Comparison of ENCODE assay signal across 9 cellular contexts in genomic region chr13:39038569-39038898, GRCh38. TPM values are rescaled to one million over a fixed set of nuclear protein-coding genes. Genes with fewer than 3 reads are reported as not detected.
DNase-seq lines count a peak whose midpoint lies in the region; ATAC-seq and TF ChIP-seq lines count a peak whose summit lies in the region.
"Had no signal": no experiment of that assay in that cellular context is flagged by ENCODE, and none has a peak within 500 bp of the region (broad histone marks: within the 10 kb centered on the region; RNA-seq: fewer than 3 reads in every experiment).

No MANE protein-coding gene starts in this region.

- peak overlapping the region; percentile 95 for H3K4me3 ChIP-seq in epithelial cell of esophagus (ENCODE audit: low read length)
- peak overlapping the region; percentile 94 for H3K4me3 ChIP-seq in neural progenitor cell
- peak overlapping the region; percentile 90 to 98 (median 96) for H3K4me3 ChIP-seq in transverse colon

- H3K9me3 ChIP-seq in neural progenitor cell (ENCODE audit: low read depth) (no peaks in the 10 kb centered on the region), transverse colon (no peaks in the 10 kb centered on the region)

- peak overlapping the region; percentile 92 to 99 (median 99) for H3K27ac Mint-ChIP-seq in IgD-negative memory B cell
- H3K27ac Mint-ChIP-seq in neural progenitor cell = peak overlapping the region; percentile 100

- intact Hi-C loops in transverse colon (cut with DNase I; ENCODE audit: low total_unique reads) = no loop called here

- peak overlapping the region; percentile 95 to 99 (median 98) for H3K4me3 Mint-ChIP-seq in IgD-negative memory B cell
- peak overlapping the region; percentile 93 for H3K4me3 Mint-ChIP-seq in neural progenitor cell

- H3K9me3 Mint-ChIP-seq in IgD-negative memory B cell = no peaks in the 10 kb centered on the region
- no peaks in the 10 kb centered on the region for H3K9me3 Mint-ChIP-seq in neural progenitor cell

- TF ChIP-seq CTCF in epithelial cell of esophagus (IDR thresholded peaks at IDR 0.05; ENCODE audit: insufficient read depth, low read depth, low read length, missing control alignments) (no peak), neural progenitor cell (IDR thresholded peaks at IDR 0.05) (no peak), transverse colon (IDR thresholded peaks at IDR 0.05) (no peak)

- H3K36me3 ChIP-seq in neural progenitor cell (peaks cover 3% of the 10 kb centered on the region), transverse colon (no peaks in the 10 kb centered on the region)

- TF ChIP-seq EP300 in transverse colon (IDR thresholded peaks at IDR 0.05; ENCODE audit: low read depth) = no peak

- peak; percentile 33 for ATAC-seq in GM21526 (IDR thresholded peaks at IDR 0.05; ENCODE audit: low FRiP score, unreplicated experiment)

- no peak for TF ChIP-seq POLR2A in transverse colon (IDR thresholded peaks at IDR 0.05)

- peaks cover 5% of the 10 kb centered on the region for H3K36me3 Mint-ChIP-seq in IgD-negative memory B cell
- H3K36me3 Mint-ChIP-seq in neural progenitor cell = no peaks in the 10 kb centered on the region

- no peak overlapping the region for H3K9ac ChIP-seq in neural progenitor cell

- peaks cover 38% of the 10 kb centered on the region for H4K20me1 ChIP-seq in neural progenitor cell (ENCODE audit: low read depth)

- peak overlapping the region; percentile 97 for H3K4me2 ChIP-seq in neural progenitor cell

- in situ Hi-C loops in transverse colon (cut with MboI; ENCODE audit: low pct_ligation_motif_present in 1 of 4, low pct_unique_long_range_greater_than_20kb in 1 of 4, low sequenced_read_pairs in 3 of 4) = loop anchor here in 1 of 4 donors (25.0 kb wide), 1 partner anchor 574 kb away; the partner anchor contains the start of gene LHFPL6

- H2AFZ ChIP-seq in neural progenitor cell (replicated peaks) = peak overlapping the region; percentile 94

- H3K27me3 ChIP-seq in neural progenitor cell (no peaks in the 10 kb centered on the region), transverse colon (no peaks in the 10 kb centered on the region)

- WGBS in transverse colon (ENCODE audit: low coverage in 1 of 2), 2 donors = 0% methylated on average over 1 to 13 of the region's 13 CpGs

- H3K79me2 ChIP-seq in neural progenitor cell (ENCODE audit: low read depth) = peaks cover 66% of the 10 kb centered on the region

- DNase-seq in ELR (ENCODE audit: low read depth) (peak; percentile 50), epithelial cell of esophagus (ENCODE audit: low read depth) (peak; percentile 35), neural progenitor cell (ENCODE audit: low spot score) (no peak), transverse colon (peak; percentile 35), DMS114 treated with DMSO at 0.1 percent for 48 hours (lab: John Stamatoyannopoulos, UW; ENCODE audit: unreplicated experiment) (no peak)
- DNase-seq in activated CD4-positive, alpha-beta T cell treated with anti-CD3 and anti-CD28 coated beads, Interleukin-2, amount 50 U/mL, for 48 hours = peak; percentile 62 to 70

- H3K27ac ChIP-seq in neural progenitor cell (no peak overlapping the region), transverse colon (peak overlapping the region; percentile 90 to 96 (median 94))

- H3K4me1 Mint-ChIP-seq in IgD-negative memory B cell = peaks cover 42 to 57% (median 43%) of the 10 kb centered on the region in 3 donors
- H3K4me1 Mint-ChIP-seq in neural progenitor cell = peaks cover 42% of the 10 kb centered on the region

- H3K4me1 ChIP-seq in neural progenitor cell (peaks cover 30% of the 10 kb centered on the region), transverse colon (peaks cover 3 to 57% (median 38%) of the 10 kb centered on the region in 4 donors)

- H3K27me3 Mint-ChIP-seq in IgD-negative memory B cell (no peaks in the 10 kb centered on the region), neural progenitor cell (ENCODE audit: insufficient read depth, low read depth) (peaks cover 5% of the 10 kb centered on the region)

- no peaks in the 10 kb centered on the region for H3F3A ChIP-seq in neural progenitor cell (ENCODE audit: low read depth)

RNA-seq across cellular contexts. Expression of gene NHLRC3, which starts 0.3 kb away (rescaled TPM):
- polyA plus RNA-seq in IgD-negative memory B cell = 4.8 TPM
- 29.0 and 42.5 TPM in 2 replicates for total RNA-seq in neural progenitor cell (ENCODE audit: low replicate concordance)
- 10 to 100 TPM in 3 of 4 donors, 1 to 10 TPM in 1; 3.2 to 58.1 (median 38.9) TPM for total RNA-seq in transverse colon

RNA-seq across cellular contexts. Expression of gene PROSER1, which starts 0.6 kb away (rescaled TPM):
- polyA plus RNA-seq in IgD-negative memory B cell = 14.1 TPM
- total RNA-seq in neural progenitor cell (ENCODE audit: low replicate concordance) = 44.4 and 72.0 TPM in 2 replicates
- total RNA-seq in transverse colon = 100 to 1,000 TPM in 1 of 4 donors, 10 to 100 TPM in 3; 18.5 to 174 (median 71.1) TPM

RNA-seq across cellular contexts. Expression of gene STOML3, which starts 47.9 kb away (rescaled TPM):
- not detected for polyA plus RNA-seq in IgD-negative memory B cell
- 0.21 and 0.28 TPM in 2 replicates for total RNA-seq in neural progenitor cell (ENCODE audit: low replicate concordance)
- total RNA-seq in transverse colon = under 1 TPM in 1 of 4 donors, not detected in 3; 0.55 TPM
- total RNA-seq: glomerular endothelial cell had no signal

Comparison
In these comparisons a context has a peak if more than half of its experiments do, and no peak if none do; other contexts are left out.
1. DNase-seq: peak in ELR (single experiment), activated CD4-positive, alpha-beta T cell treated with anti-CD3 and anti-CD28 coated beads, Interleukin-2, amount 50 U/mL, for 48 hours (2 of 2), epithelial cell of esophagus (single experiment) and transverse colon (single experiment); none in neural progenitor cell (single experiment) and DMS114 treated with DMSO at 0.1 percent for 48 hours (single experiment).
2. Peak in every context shown above with its lines, with median percentiles within 50 percentile points of each other: H3K4me3 ChIP-seq.